ENCODE assay signal across 8 cellular contexts in genomic region chr7:4797858-4798705, GRCh38. TPM values are rescaled to one million over a fixed set of nuclear protein-coding genes. Genes with fewer than 3 reads are reported as not detected.
DNase-seq lines count a peak whose midpoint lies in the region; ATAC-seq and TF ChIP-seq lines count a peak whose summit lies in the region.

No MANE protein-coding gene starts in this region.

- H3K4me3 Mint-ChIP-seq in CD4-positive, CD25-positive, alpha-beta regulatory T cell: no peak overlapping the region

- H3K4me1 Mint-ChIP-seq in CD4-positive, CD25-positive, alpha-beta regulatory T cell: peaks cover 0 to 4% (median 2%) of the 10 kb centered on the region in 4 donors

- no peaks in the 10 kb centered on the region for H3K27me3 Mint-ChIP-seq in CD4-positive, CD25-positive, alpha-beta regulatory T cell

- H3K36me3 Mint-ChIP-seq in CD4-positive, CD25-positive, alpha-beta regulatory T cell: no peaks in the 10 kb centered on the region

- TF ChIP-seq CTCF in neutrophil (IDR thresholded peaks at IDR 0.05): peak; percentile 82

- no peaks in the 10 kb centered on the region for H3K27me3 ChIP-seq in CD4-positive, CD25-positive, alpha-beta regulatory T cell (ENCODE audit: control insufficient read depth, insufficient read depth, low read length)
- H3K27me3 ChIP-seq in neutrophil: peaks cover 4% of the 10 kb centered on the region

- peak; percentile 25 to 58 (median 50) for DNase-seq in CD4-positive, CD25-positive, alpha-beta regulatory T cell
- DNase-seq in NCI-H1092 treated with DMSO at 0.1 percent for 48 hours (lab: John Stamatoyannopoulos, UW) (peak; percentile 63), activated T-cell treated with anti-CD3 and anti-CD28 coated beads for 24 hours (ENCODE audit: low read depth) (peak; percentile 51), fibroblast of gingiva (ENCODE audit: low read depth) (peak; percentile 15), ureter (ENCODE audit: low spot score) (peak; percentile 49)

- peak; percentile 75 to 76 for ATAC-seq in CD4-positive, CD25-positive, alpha-beta regulatory T cell (ENCODE audit: low read depth in 2 of 2)
- peak; percentile 60 for ATAC-seq in GM19438 (IDR thresholded peaks at IDR 0.05; ENCODE audit: low read depth, unreplicated experiment)
- no peak for ATAC-seq in GM19035 (IDR thresholded peaks at IDR 0.05; ENCODE audit: unreplicated experiment)

- no peaks in the 10 kb centered on the region for H3K9me3 ChIP-seq in CD4-positive, CD25-positive, alpha-beta regulatory T cell (ENCODE audit: control insufficient read depth in 2 of 2, low read length in 2 of 2)
- H3K9me3 ChIP-seq in neutrophil: no peaks in the 10 kb centered on the region

- no peaks in the 10 kb centered on the region for H3K36me3 ChIP-seq in CD4-positive, CD25-positive, alpha-beta regulatory T cell (ENCODE audit: control insufficient read depth, insufficient read depth, low read length)
- H3K36me3 ChIP-seq in neutrophil: no peaks in the 10 kb centered on the region

- H3K9me3 Mint-ChIP-seq in CD4-positive, CD25-positive, alpha-beta regulatory T cell: no peaks in the 10 kb centered on the region

- H3K27ac Mint-ChIP-seq in CD4-positive, CD25-positive, alpha-beta regulatory T cell: no peak overlapping the region

- H3K4me1 ChIP-seq in CD4-positive, CD25-positive, alpha-beta regulatory T cell (ENCODE audit: control insufficient read depth, insufficient read depth, low read length, poor library complexity, severe bottlenecking): no peaks in the 10 kb centered on the region
- peaks cover 5% of the 10 kb centered on the region in 2 experiments for H3K4me1 ChIP-seq in neutrophil (ENCODE audit: control insufficient read depth in 1 of 2, insufficient read depth in 1 of 2, low read depth in 1 of 2, low read length in 1 of 2)

- no peak overlapping the region for H3K27ac ChIP-seq in CD4-positive, CD25-positive, alpha-beta regulatory T cell (ENCODE audit: insufficient read depth, low read length, poor library complexity, severe bottlenecking)
- no peak overlapping the region for H3K27ac ChIP-seq in neutrophil

- no peak overlapping the region for H3K4me3 ChIP-seq in CD4-positive, CD25-positive, alpha-beta regulatory T cell (ENCODE audit: low read depth, low read length)
- no peak overlapping the region for H3K4me3 ChIP-seq in neutrophil (ENCODE audit: low read depth in 1 of 2, low read length in 1 of 2)

RNA-seq across cellular contexts. Expression of gene AP5Z1, which starts 22.7 kb away (rescaled TPM):
- 130 TPM for total RNA-seq in CD4-positive, CD25-positive, alpha-beta regulatory T cell
- polyA plus RNA-seq in CD4-positive, CD25-positive, alpha-beta regulatory T cell: 10 to 100 TPM; 36.3 to 51.9 (median 44.7) TPM
- total RNA-seq in ureter: 39.1 TPM
